ENCODE assay signal across 25 cellular contexts in genomic region chr2:155930312-155930711, GRCh38.
"Had no signal": no experiment of that assay in that cellular context is flagged by ENCODE, and none has a peak within 500 bp of the region (broad histone marks: within the 10 kb centered on the region; RNA-seq: fewer than 3 reads in every experiment).

No MANE protein-coding gene starts in this region.

- H3K36me3 Mint-ChIP-seq: memory B cell; stimulated activated effector memory CD8-positive, alpha-beta T cell treated with anti-CD3 and anti-CD28 coated beads, Interleukin-12 subunit alpha, Interleukin-12 subunit beta, amount 100 ng/mL, for 72 hours had no signal

- H3K9me3 ChIP-seq: pancreas, prostate gland, upper lobe of right lung had no signal

- DNase-seq: heart left ventricle; hypothalamus; islet precursor cell; left ventricle myocardium inferior; naive thymus-derived CD8-positive, alpha-beta T cell; nephron progenitor cell; nucleus accumbens; pancreas; posterior cingulate gyrus; retina; right cardiac atrium; stimulated activated CD4-positive, alpha-beta T cell treated with anti-CD3 and anti-CD28 coated beads, Interleukin-4, amount 100 ng/mL, for 24 hours; stimulated activated naive CD4-positive, alpha-beta T cell; tibial artery; trophoblast cell; upper lobe of right lung had no signal

- ATAC-seq: heart left ventricle; naive thymus-derived CD8-positive, alpha-beta T cell; pancreas; right cardiac atrium; sciatic nerve; stimulated activated effector memory CD8-positive, alpha-beta T cell treated with anti-CD3 and anti-CD28 coated beads, Interleukin-12 subunit alpha, Interleukin-12 subunit beta, amount 100 ng/mL, for 72 hours; upper lobe of right lung had no signal

- H3K9me3 Mint-ChIP-seq: memory B cell; stimulated activated naive CD8-positive, alpha-beta T cell treated with anti-CD3 and anti-CD28 coated beads, Interleukin-15, Interleukin-2, amounts not matched to agents 100 ng/mL and 50 ng/mL, for 24 hours had no signal

- H3K4me3 Mint-ChIP-seq: memory B cell; naive thymus-derived CD8-positive, alpha-beta T cell; nephron progenitor cell; stimulated activated effector memory CD8-positive, alpha-beta T cell treated with anti-CD3 and anti-CD28 coated beads, Interleukin-12 subunit alpha, Interleukin-12 subunit beta, amount 100 ng/mL, for 72 hours; stimulated activated naive CD8-positive, alpha-beta T cell treated with anti-CD3 and anti-CD28 coated beads, Interleukin-15, Interleukin-2, amounts not matched to agents 100 ng/mL and 50 ng/mL, for 24 hours had no signal

- H3K27ac Mint-ChIP-seq: memory B cell; naive thymus-derived CD8-positive, alpha-beta T cell; nephron progenitor cell; stimulated activated effector memory CD8-positive, alpha-beta T cell treated with anti-CD3 and anti-CD28 coated beads, Interleukin-12 subunit alpha, Interleukin-12 subunit beta, amount 100 ng/mL, for 72 hours; stimulated activated naive CD8-positive, alpha-beta T cell treated with anti-CD3 and anti-CD28 coated beads, Interleukin-15, Interleukin-2, amounts not matched to agents 100 ng/mL and 50 ng/mL, for 24 hours had no signal

- H3K27me3 ChIP-seq: heart left ventricle, pancreas, suprapubic skin, tibial artery, upper lobe of right lung had no signal

- H3K4me1 Mint-ChIP-seq: memory B cell; naive thymus-derived CD8-positive, alpha-beta T cell; nephron progenitor cell; stimulated activated effector memory CD8-positive, alpha-beta T cell treated with anti-CD3 and anti-CD28 coated beads, Interleukin-12 subunit alpha, Interleukin-12 subunit beta, amount 100 ng/mL, for 72 hours had no signal

- H3K4me3 ChIP-seq: heart left ventricle, left ventricle myocardium inferior, lung, pancreas, prostate gland, skin epidermis, suprapubic skin, thoracic aorta, tibial artery, upper lobe of right lung had no signal

- H3K4me1 ChIP-seq: heart left ventricle, left ventricle myocardium inferior, pancreas, prostate gland, suprapubic skin, tibial artery, upper lobe of right lung had no signal

- H3K36me3 ChIP-seq: heart left ventricle, left ventricle myocardium inferior, pancreas, prostate gland, suprapubic skin, thoracic aorta, tibial artery, upper lobe of right lung had no signal

- H3K27ac ChIP-seq: heart left ventricle, left ventricle myocardium inferior, pancreas, prostate gland, skin epidermis, suprapubic skin, thoracic aorta, tibial artery, upper lobe of right lung had no signal

- H3K27me3 Mint-ChIP-seq: memory B cell; stimulated activated naive CD8-positive, alpha-beta T cell treated with anti-CD3 and anti-CD28 coated beads, Interleukin-15, Interleukin-2, amounts not matched to agents 100 ng/mL and 50 ng/mL, for 24 hours had no signal
